Comparison of ENCODE assay signal across 2 cellular contexts in genomic region chr17:80416940-80417293, GRCh38.
TF ChIP-seq lines count a peak whose summit lies in the region.

No MANE protein-coding gene starts in this region.

TF ChIP-seq in SK-N-SH treated with all-trans-retinoic acid at 6 μM for 48 hours, 23 proteins besides CTCF, POLR2A, EP300 and RAD21 (continued from another document):
- TF ChIP-seq CSDC2 (CRISPR knock-in tag; IDR thresholded peaks at IDR 0.05) (no peak), PATZ1 (CRISPR knock-in tag; IDR thresholded peaks at IDR 0.05; ENCODE audit: borderline replicate concordance) (no peak), ZFP30 (CRISPR knock-in tag; IDR thresholded peaks at IDR 0.05) (no peak), TSHZ2 (CRISPR knock-in tag; IDR thresholded peaks at IDR 0.05) (no peak), ARNTL (CRISPR knock-in tag; IDR thresholded peaks at IDR 0.05; ENCODE audit: borderline replicate concordance, low read depth) (no peak), RARB (CRISPR knock-in tag; IDR thresholded peaks at IDR 0.05) (no peak), ESRRG (CRISPR knock-in tag; IDR thresholded peaks at IDR 0.05) (no peak)

TF ChIP-seq in GM23338, 12 proteins besides CTCF, POLR2A, EP300 and RAD21 (continued from another document):
- TF ChIP-seq NANOG (IDR thresholded peaks at IDR 0.05; ENCODE audit: borderline replicate concordance), result no peak
